Comparison of ENCODE assay signal across 34 cellular contexts in the genomic region with DNA sequence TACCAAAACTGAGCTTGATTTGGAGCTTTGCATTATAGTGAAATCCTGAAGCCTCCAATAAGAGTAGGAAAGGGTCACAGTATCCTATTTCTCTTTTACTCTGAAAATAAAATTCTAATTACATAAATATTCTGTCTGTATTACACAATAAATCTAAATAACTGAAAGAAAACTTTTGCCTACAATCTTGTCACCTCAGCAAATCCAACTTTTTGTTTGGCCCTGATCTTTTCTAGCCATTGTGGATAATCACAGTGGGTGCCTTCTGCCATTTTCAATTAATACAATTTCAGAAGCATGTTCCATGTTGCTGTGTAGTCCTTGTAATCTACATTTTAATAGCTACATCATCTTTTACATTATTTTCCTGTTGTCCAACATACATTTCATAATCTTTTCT.
"Had no signal": no experiment of that assay in that cellular context is flagged by ENCODE, and none has a peak within 500 bp of the region (broad histone marks: within the 10 kb centered on the region; RNA-seq: fewer than 3 reads in every experiment).

No MANE protein-coding gene starts in this region.

- H3K27ac Mint-ChIP-seq: activated CD4-positive, alpha-beta T cell treated with anti-CD3 and anti-CD28 coated beads, Interleukin-2, amount 10 ng/mL, durations not matched to agents 24 days and 14 days; activated naive CD4-positive, alpha-beta T cell treated with anti-CD3 and anti-CD28 coated beads, Interleukin-2, amount 50 U/mL, for 24 hours; activated T-cell treated with anti-CD3 and anti-CD28 coated beads, Interleukin-2, amount 50 U/mL, for 72 hours; activated T-helper 17 cell treated with anti-CD3 and anti-CD28 coated beads, Interleukin-2, amount 50 U/mL, for 72 hours had no signal

- H3K27ac ChIP-seq: adrenal gland, body of pancreas, breast epithelium, coronary artery, Peyer's patch, SJSA1, WERI-Rb-1 had no signal

- ATAC-seq: activated T-cell treated with anti-CD3 and anti-CD28 coated beads, Interleukin-2, amount 50 U/mL, for 72 hours; activated T-helper 17 cell treated with anti-CD3 and anti-CD28 coated beads, Interleukin-2, amount 50 U/mL, for 72 hours; body of pancreas; PC-3 had no signal

- H3K9me3 ChIP-seq: adrenal gland, body of pancreas, breast epithelium, Peyer's patch, SJSA1 had no signal

- H3K4me1 ChIP-seq: body of pancreas, breast epithelium had no signal

- H3K4me3 ChIP-seq: adrenal gland, body of pancreas, breast epithelium, coronary artery, Peyer's patch, SJSA1 had no signal

- H3K9me3 Mint-ChIP-seq: activated naive CD4-positive, alpha-beta T cell treated with anti-CD3 and anti-CD28 coated beads, Interleukin-2, amount 50 U/mL, for 24 hours had no signal

- H3K36me3 Mint-ChIP-seq: activated naive CD4-positive, alpha-beta T cell treated with anti-CD3 and anti-CD28 coated beads, Interleukin-2, amount 50 U/mL, for 24 hours had no signal

- H3K27me3 ChIP-seq: adrenal gland, body of pancreas, breast epithelium, Peyer's patch, SJSA1 had no signal

- DNase-seq: activated CD4-positive, alpha-beta T cell treated with anti-CD3 and anti-CD28 coated beads for 1 hour; activated CD4-positive, alpha-beta T cell treated with anti-CD3 and anti-CD28 coated beads, Interleukin-2, amount 10 ng/mL, durations not matched to agents 24 days and 14 days; activated CD4-positive, alpha-beta T cell treated with anti-CD3 and anti-CD28 coated beads, Interleukin-2, amount 50 U/mL, for 48 hours; activated CD4-positive, CD25-positive, alpha-beta regulatory T cell; activated effector memory CD4-positive, alpha-beta T cell treated with anti-CD3 and anti-CD28 coated beads, Interleukin-2, amount 50 U/mL, for 16 hours; activated naive CD4-positive, alpha-beta T cell; activated T-cell treated with anti-CD3 and anti-CD28 coated beads, Interleukin-2, amount 50 U/mL, for 1 hour; activated T-cell treated with anti-CD3 and anti-CD28 coated beads, Interleukin-2, amount 50 U/mL, for 72 hours; adrenal gland; body of pancreas; Karpas-422; NCI-H1048; NCI-H1105 treated with DMSO at 0.1 percent for 48 hours; NCI-H1436 treated with DMSO at 0.1 percent for 48 hours; NCI-H1694 treated with DMSO at 0.1 percent for 48 hours; NCI-H2029; NCI-H510A; NCI-H526; NCI-H748 treated with DMSO at 0.1 percent for 48 hours; NK-92 treated with Interleukin-12 subunit alpha and Interleukin-12 subunit beta, amount 100 ng/mL, for 24 hours; PC-3; Peyer's patch; RPMI8226; SHP77 treated with DMSO at 0.1 percent for 48 hours; SW 1271; T-helper 1 cell; T-helper 2 cell; T-helper 9 cell; WERI-Rb-1 had no signal

- H3K4me3 Mint-ChIP-seq: activated naive CD4-positive, alpha-beta T cell treated with anti-CD3 and anti-CD28 coated beads, Interleukin-2, amount 50 U/mL, for 24 hours had no signal

- H3K36me3 ChIP-seq: adrenal gland, breast epithelium, Peyer's patch, SJSA1, WERI-Rb-1 had no signal
